ENCODE assay signal across 18 cellular contexts in genomic region chr2:152126664-152127063, GRCh38. TPM values are rescaled to one million over a fixed set of nuclear protein-coding genes. Genes with fewer than 3 reads are reported as not detected.
DNase-seq lines count a peak whose midpoint lies in the region; ATAC-seq and TF ChIP-seq lines count a peak whose summit lies in the region.
"Had no signal": no experiment of that assay in that cellular context is flagged by ENCODE, and none has a peak within 500 bp of the region (broad histone marks: within the 10 kb centered on the region; RNA-seq: fewer than 3 reads in every experiment).

No MANE protein-coding gene starts in this region.

- CTCF ChIA-PET in activated CD8-positive, alpha-beta T cell treated with anti-CD3 and anti-CD28 coated beads for 36 hours (lab: Charles Lee): no interaction called here
- CTCF ChIA-PET in activated CD8-positive, alpha-beta T cell treated with anti-CD3 and anti-CD28 coated beads, Interleukin-2, amount 10 ng/mL, durations not matched to agents 7 days and 5 days (lab: Charles Lee): no interaction called here

- no peak overlapping the region for H3K27ac Mint-ChIP-seq in activated CD8-positive, alpha-beta T cell treated with anti-CD3 and anti-CD28 coated beads for 36 hours
- no peak overlapping the region for H3K27ac Mint-ChIP-seq in activated CD8-positive, alpha-beta T cell treated with anti-CD3 and anti-CD28 coated beads, Interleukin-2, amount 10 ng/mL, durations not matched to agents 7 days and 5 days
- H3K27ac Mint-ChIP-seq in immature natural killer cell: peak overlapping the region in 5 of 6 donors; percentile 13 to 83 (median 71)
- H3K27ac Mint-ChIP-seq: CD4-positive, alpha-beta T cell had no signal

- ATAC-seq in activated CD8-positive, alpha-beta T cell treated with anti-CD3 and anti-CD28 coated beads for 36 hours: no peak
- ATAC-seq in activated CD8-positive, alpha-beta T cell treated with anti-CD3 and anti-CD28 coated beads, Interleukin-2, amount 10 ng/mL, durations not matched to agents 7 days and 5 days: no peak
- ATAC-seq: A549 had no signal

- no peak for TF ChIP-seq POLR2A in lower leg skin (IDR thresholded peaks at IDR 0.05)

- no peak overlapping the region for H3K4me3 Mint-ChIP-seq in activated CD8-positive, alpha-beta T cell treated with anti-CD3 and anti-CD28 coated beads for 36 hours
- no peak overlapping the region for H3K4me3 Mint-ChIP-seq in activated CD8-positive, alpha-beta T cell treated with anti-CD3 and anti-CD28 coated beads, Interleukin-2, amount 10 ng/mL, durations not matched to agents 7 days and 5 days
- peak overlapping the region in 3 of 5 donors; percentile 35 to 53 (median 39) for H3K4me3 Mint-ChIP-seq in immature natural killer cell
- H3K4me3 Mint-ChIP-seq: CD4-positive, alpha-beta T cell; H9 had no signal

- WGBS in lower leg skin, 2 donors: 89 to 96% methylated on average over 4 of the region's 4 CpGs

- H3K4me3 ChIP-seq in lower leg skin (ENCODE audit: low read depth, poor library complexity, severe bottlenecking): no peak overlapping the region
- H3K4me3 ChIP-seq: A549, MG63 had no signal

- POLR2A ChIA-PET in activated CD8-positive, alpha-beta T cell treated with anti-CD3 and anti-CD28 coated beads for 36 hours (lab: Charles Lee): no interaction called here
- POLR2A ChIA-PET in activated CD8-positive, alpha-beta T cell treated with anti-CD3 and anti-CD28 coated beads, Interleukin-2, amount 10 ng/mL, durations not matched to agents 7 days and 5 days (lab: Charles Lee): no interaction called here

- no peaks in the 10 kb centered on the region for H3K9me3 Mint-ChIP-seq in activated CD8-positive, alpha-beta T cell treated with anti-CD3 and anti-CD28 coated beads for 36 hours
- H3K9me3 Mint-ChIP-seq in activated CD8-positive, alpha-beta T cell treated with anti-CD3 and anti-CD28 coated beads, Interleukin-2, amount 10 ng/mL, durations not matched to agents 7 days and 5 days (ENCODE audit: insufficient read depth): no peaks in the 10 kb centered on the region
- no peaks in the 10 kb centered on the region for H3K9me3 Mint-ChIP-seq in immature natural killer cell
- H3K9me3 Mint-ChIP-seq: CD4-positive, alpha-beta T cell; H9 had no signal

- no peak for TF ChIP-seq CTCF in activated CD8-positive, alpha-beta T cell treated with anti-CD3 and anti-CD28 coated beads for 36 hours (IDR thresholded peaks at IDR 0.05)
- TF ChIP-seq CTCF in lower leg skin (IDR thresholded peaks at IDR 0.05): no peak

- no peaks in the 10 kb centered on the region for H3K4me1 Mint-ChIP-seq in activated CD8-positive, alpha-beta T cell treated with anti-CD3 and anti-CD28 coated beads for 36 hours (ENCODE audit: low read depth)
- H3K4me1 Mint-ChIP-seq in activated CD8-positive, alpha-beta T cell treated with anti-CD3 and anti-CD28 coated beads, Interleukin-2, amount 10 ng/mL, durations not matched to agents 7 days and 5 days (ENCODE audit: low read depth): peaks cover 4% of the 10 kb centered on the region
- H3K4me1 Mint-ChIP-seq in immature natural killer cell: peaks cover 11 to 26% of the 10 kb centered on the region in 2 donors
- H3K4me1 Mint-ChIP-seq: H9 had no signal

- H3K27me3 Mint-ChIP-seq in activated CD8-positive, alpha-beta T cell treated with anti-CD3 and anti-CD28 coated beads for 36 hours: no peaks in the 10 kb centered on the region
- no peaks in the 10 kb centered on the region for H3K27me3 Mint-ChIP-seq in activated CD8-positive, alpha-beta T cell treated with anti-CD3 and anti-CD28 coated beads, Interleukin-2, amount 10 ng/mL, durations not matched to agents 7 days and 5 days (ENCODE audit: low read depth)
- H3K27me3 Mint-ChIP-seq in immature natural killer cell (ENCODE audit: low read depth in 3 of 3): no peaks in the 10 kb centered on the region
- H3K27me3 Mint-ChIP-seq: CD4-positive, alpha-beta T cell had no signal

- peaks cover 17% of the 10 kb centered on the region for H3K36me3 Mint-ChIP-seq in activated CD8-positive, alpha-beta T cell treated with anti-CD3 and anti-CD28 coated beads for 36 hours (ENCODE audit: low read depth)
- H3K36me3 Mint-ChIP-seq in activated CD8-positive, alpha-beta T cell treated with anti-CD3 and anti-CD28 coated beads, Interleukin-2, amount 10 ng/mL, durations not matched to agents 7 days and 5 days (ENCODE audit: low read depth): peaks cover 17% of the 10 kb centered on the region
- H3K36me3 Mint-ChIP-seq in immature natural killer cell: peaks cover 11 to 15% (median 13%) of the 10 kb centered on the region in 3 donors

- peak; percentile 20 for DNase-seq in activated CD8-positive, alpha-beta T cell treated with anti-CD3 and anti-CD28 coated beads for 36 hours
- no peak for DNase-seq in activated CD8-positive, alpha-beta T cell treated with anti-CD3 and anti-CD28 coated beads, Interleukin-2, amount 10 ng/mL, durations not matched to agents 7 days and 5 days
- DNase-seq in HT1080 (ENCODE audit: low read depth): peak; percentile 17
- DNase-seq in RPMI7951 (ENCODE audit: low read depth): peak; percentile 17
- DNase-seq in immature natural killer cell: peak; percentile 10 to 22 (median 19)
- no peak for DNase-seq in pons (ENCODE audit: low spot score)
- DNase-seq in cerebellar cortex (ENCODE audit: low spot score): no peak
- DNase-seq in lower leg skin (ENCODE audit: low spot score in 2 of 2): no peak
- DNase-seq: CD4-positive, alpha-beta T cell; H9; MG63; NCI-H1417 treated with DMSO at 0.1 percent for 48 hours; NCI-H2081 treated with DMSO at 0.1 percent for 48 hours; NCI-H2227 treated with DMSO at 0.1 percent for 48 hours; NCI-H526; SK-N-SH; T-helper 1 cell had no signal

- intact Hi-C loops in activated CD8-positive, alpha-beta T cell treated with anti-CD3 and anti-CD28 coated beads for 36 hours (cut with micrococcal nuclease): no loop called here
- intact Hi-C loops in lower leg skin (cut with DNase I; ENCODE audit: low total_unique reads): no loop called here

RNA-seq across cellular contexts. Expression of gene CACNB4, which starts 27.8 kb away (rescaled TPM):
- total RNA-seq in activated CD8-positive, alpha-beta T cell treated with anti-CD3 and anti-CD28 coated beads for 36 hours: under 1 TPM; 0.34 to 0.41 TPM
- under 1 TPM; 0.29 to 0.47 TPM for total RNA-seq in activated CD8-positive, alpha-beta T cell treated with anti-CD3 and anti-CD28 coated beads, Interleukin-2, amount 10 ng/mL, durations not matched to agents 7 days and 5 days
- total RNA-seq in HT1080 (2014; rRNA removed; shearing (Covaris generic)): 0.29 and 0.60 TPM in 2 replicates
- 0.09 and 0.23 TPM in 2 replicates for polyA plus RNA-seq in HT1080 (2015; cell fraction: cytosol; rRNA removed)
- 0.54 and 1.3 TPM in 2 replicates for polyA plus RNA-seq in HT1080 (2015; cell fraction: nucleus; rRNA removed)
- 0.10 and 0.12 TPM in 2 replicates for total RNA-seq in RPMI7951 (2014; rRNA removed; shearing (Covaris generic))
- polyA plus RNA-seq in immature natural killer cell: under 1 TPM in 1 of 3 donors, not detected in 2; 0.11 TPM
- 1 to 10 TPM; 2.4 to 6.3 (median 3.5) TPM for total RNA-seq in lower leg skin

RNA-seq across cellular contexts. Expression of gene STAM2, which starts 48.9 kb away (rescaled TPM):
- total RNA-seq in activated CD8-positive, alpha-beta T cell treated with anti-CD3 and anti-CD28 coated beads for 36 hours: 10 to 100 TPM; 13.0 to 13.3 TPM
- total RNA-seq in activated CD8-positive, alpha-beta T cell treated with anti-CD3 and anti-CD28 coated beads, Interleukin-2, amount 10 ng/mL, durations not matched to agents 7 days and 5 days: 10 to 100 TPM; 15.5 to 17.5 TPM
- total RNA-seq in HT1080 (2014; rRNA removed; shearing (Covaris generic)): 19.7 and 20.2 TPM in 2 replicates
- 16.8 and 17.9 TPM in 2 replicates for polyA plus RNA-seq in HT1080 (2015; cell fraction: cytosol; rRNA removed)
- 19.5 and 24.7 TPM in 2 replicates for polyA plus RNA-seq in HT1080 (2015; cell fraction: nucleus; rRNA removed)
- total RNA-seq in RPMI7951 (2014; rRNA removed; shearing (Covaris generic)): 31.2 and 36.4 TPM in 2 replicates
- polyA plus RNA-seq in immature natural killer cell: 1 to 10 TPM; 3.9 to 6.6 (median 5.6) TPM
- total RNA-seq in lower leg skin: 10 to 100 TPM; 13.2 to 29.8 (median 24.4) TPM

Comparison
In these comparisons a context has a peak if more than half of its experiments do, and no peak if none do; other contexts are left out.
1. DNase-seq: peak in activated CD8-positive, alpha-beta T cell treated with anti-CD3 and anti-CD28 coated beads for 36 hours (single experiment), HT1080 (single experiment), RPMI7951 (single experiment) and immature natural killer cell (3 of 3); none in activated CD8-positive, alpha-beta T cell treated with anti-CD3 and anti-CD28 coated beads, Interleukin-2, amount 10 ng/mL, durations not matched to agents 7 days and 5 days (single experiment), pons (single experiment), cerebellar cortex (single experiment) and lower leg skin (0 of 2).
2. H3K27ac Mint-ChIP-seq: peak in immature natural killer cell (5 of 6); none in activated CD8-positive, alpha-beta T cell treated with anti-CD3 and anti-CD28 coated beads for 36 hours (single experiment) and activated CD8-positive, alpha-beta T cell treated with anti-CD3 and anti-CD28 coated beads, Interleukin-2, amount 10 ng/mL, durations not matched to agents 7 days and 5 days (single experiment).
3. H3K4me3 Mint-ChIP-seq: peak in immature natural killer cell (3 of 5); none in activated CD8-positive, alpha-beta T cell treated with anti-CD3 and anti-CD28 coated beads for 36 hours (single experiment) and activated CD8-positive, alpha-beta T cell treated with anti-CD3 and anti-CD28 coated beads, Interleukin-2, amount 10 ng/mL, durations not matched to agents 7 days and 5 days (single experiment).